In the genomic region with DNA sequence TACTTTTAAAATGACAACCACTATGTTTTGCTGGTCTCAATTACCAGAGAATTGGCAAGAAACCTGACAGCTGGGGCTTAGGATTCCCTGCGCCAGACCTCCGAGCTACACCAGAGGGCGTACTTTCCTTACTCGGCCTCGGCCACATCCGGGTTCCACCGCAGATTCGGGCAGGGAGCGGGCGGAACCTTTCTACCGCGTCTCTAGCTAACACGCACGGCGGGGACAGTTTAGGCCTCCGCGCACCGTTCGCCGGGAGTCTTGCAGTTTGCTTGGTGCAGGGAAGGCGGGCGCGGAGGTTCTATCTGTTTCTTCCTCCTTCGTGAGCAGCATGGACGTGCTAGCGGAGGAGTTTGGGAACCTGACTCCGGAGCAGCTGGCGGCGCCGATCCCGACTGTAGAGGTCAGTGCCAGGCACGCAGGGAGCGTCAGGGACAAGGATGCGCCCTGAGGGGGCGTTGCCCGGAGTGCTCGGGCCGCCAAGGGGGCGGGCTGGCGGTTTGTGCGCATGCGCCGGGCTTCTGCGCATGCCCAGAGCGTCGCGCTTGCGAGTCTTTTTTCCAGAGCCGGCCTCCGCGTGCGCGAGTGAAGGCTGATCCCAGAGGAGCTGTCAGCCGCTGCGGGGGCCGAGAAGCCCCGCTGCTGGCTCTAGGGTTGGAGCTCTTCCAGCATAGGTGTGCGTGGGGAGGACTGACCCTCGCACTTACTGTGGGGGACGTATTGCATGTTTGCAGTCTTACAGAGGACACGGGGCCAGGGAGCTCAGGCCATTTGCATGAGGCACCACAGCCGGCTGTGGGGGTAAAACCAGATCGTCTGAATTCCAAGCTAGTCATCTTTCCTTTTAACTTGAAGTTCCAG, we compare ENCODE assay signal across 8 cellular contexts. TPM values are rescaled to one million over a fixed set of nuclear protein-coding genes. Genes with fewer than 3 reads are reported as not detected.
DNase-seq lines count a peak whose midpoint lies in the region; ATAC-seq and TF ChIP-seq lines count a peak whose summit lies in the region.

Gene POLR3B (plus strand): TSS at position 200 of the 861 bp plus-strand sequence. CDS start 132 bp downstream, at position 332.

- peak within 1 kb of the TSS; percentile 85 for H3K27ac ChIP-seq in C4-2B
- H3K27ac ChIP-seq in left lung, result peak within 1 kb of the TSS; percentile 88 to 97

- H3K4me3 Mint-ChIP-seq in dendritic cell treated with granulocyte-macrophage colony-stimulating factor and Interleukin-4, amounts not matched to agents 40 ng/mL and 50 ng/mL, for 4 days, result peak within 1 kb of the TSS; percentile 91

- H3K9me3 ChIP-seq in left lung, result no peaks in the 10 kb centered on the region

- TF ChIP-seq CTCF in C4-2B (conservative IDR thresholded peaks at IDR 0.05) (peak; percentile 90), left lung (IDR thresholded peaks at IDR 0.05) (peak; percentile 86 to 88)

- H3K27me3 ChIP-seq in left lung, result no peaks in the 10 kb centered on the region

- peaks cover 15 to 40% of the 10 kb centered on the region in 2 donors for H3K4me1 ChIP-seq in left lung

- peak within 1 kb of the TSS; percentile 56 to 74 for H3K4me3 ChIP-seq in left lung

- H3K4me1 Mint-ChIP-seq in dendritic cell treated with granulocyte-macrophage colony-stimulating factor and Interleukin-4, amounts not matched to agents 40 ng/mL and 50 ng/mL, for 4 days (ENCODE audit: low read depth), result peaks cover 16% of the 10 kb centered on the region

- no peaks in the 10 kb centered on the region for H3K36me3 Mint-ChIP-seq in dendritic cell treated with granulocyte-macrophage colony-stimulating factor and Interleukin-4, amounts not matched to agents 40 ng/mL and 50 ng/mL, for 4 days (ENCODE audit: low read depth)

- H3K9me3 Mint-ChIP-seq in dendritic cell treated with granulocyte-macrophage colony-stimulating factor and Interleukin-4, amounts not matched to agents 40 ng/mL and 50 ng/mL, for 4 days, result no peaks in the 10 kb centered on the region

- DNase-seq in NCI-H526 treated with DMSO at 0.1 percent for 48 hours (lab: John Stamatoyannopoulos, UW), result peak; percentile 87
- peak; percentile 95 for DNase-seq in activated CD4-positive, alpha-beta T cell treated with anti-CD3 and anti-CD28 coated beads, Interleukin-2, amount 50 U/mL, for 24 hours (ENCODE audit: low read depth in 1 of 2, low spot score in 1 of 2)
- DNase-seq in left lung, result peak; percentile 94 to 97
- DNase-seq in stimulated activated CD4-positive, alpha-beta T cell treated with anti-CD3 and anti-CD28 coated beads, Interleukin-2, amount 100 ng/mL, for 48 hours, result peak; percentile 92 to 94

- H3K27me3 Mint-ChIP-seq in dendritic cell treated with granulocyte-macrophage colony-stimulating factor and Interleukin-4, amounts not matched to agents 40 ng/mL and 50 ng/mL, for 4 days, result peaks cover 9% of the 10 kb centered on the region

- peak within 1 kb of the TSS; percentile 94 for H3K27ac Mint-ChIP-seq in dendritic cell treated with granulocyte-macrophage colony-stimulating factor and Interleukin-4, amounts not matched to agents 40 ng/mL and 50 ng/mL, for 4 days

- ATAC-seq in GM19328 (IDR thresholded peaks at IDR 0.05; ENCODE audit: unreplicated experiment) (peak; percentile 87), HG03520 (IDR thresholded peaks at IDR 0.05; ENCODE audit: unreplicated experiment) (peak; percentile 88), left lung (peak; percentile 95)

- intact Hi-C loops in dendritic cell treated with granulocyte-macrophage colony-stimulating factor and Interleukin-4, amounts not matched to agents 40 ng/mL and 50 ng/mL, for 4 days (cut with micrococcal nuclease), result loop anchor here (2.0 to 5.0 kb wide), 4 partner anchors 55 to 735 kb away; partner anchors contain the start of genes CRY1, RIC8B and TCP11L2
- intact Hi-C loops in left lung (cut with DNase I), result no loop called here

- no peaks in the 10 kb centered on the region for H3K36me3 ChIP-seq in left lung

RNA-seq across cellular contexts. Expression of gene POLR3B, which starts in this region (rescaled TPM):
- total RNA-seq in left lung, result 10 to 100 TPM; 10.9 to 14.1 TPM

Comparison
In these comparisons a context has a peak if more than half of its experiments do, and no peak if none do; other contexts are left out.
1. Peak in every context shown above with its lines: DNase-seq, ATAC-seq, H3K4me3 ChIP-seq and H3K27ac ChIP-seq.